10 cellular contexts compared by ENCODE assay signal in the genomic region with DNA sequence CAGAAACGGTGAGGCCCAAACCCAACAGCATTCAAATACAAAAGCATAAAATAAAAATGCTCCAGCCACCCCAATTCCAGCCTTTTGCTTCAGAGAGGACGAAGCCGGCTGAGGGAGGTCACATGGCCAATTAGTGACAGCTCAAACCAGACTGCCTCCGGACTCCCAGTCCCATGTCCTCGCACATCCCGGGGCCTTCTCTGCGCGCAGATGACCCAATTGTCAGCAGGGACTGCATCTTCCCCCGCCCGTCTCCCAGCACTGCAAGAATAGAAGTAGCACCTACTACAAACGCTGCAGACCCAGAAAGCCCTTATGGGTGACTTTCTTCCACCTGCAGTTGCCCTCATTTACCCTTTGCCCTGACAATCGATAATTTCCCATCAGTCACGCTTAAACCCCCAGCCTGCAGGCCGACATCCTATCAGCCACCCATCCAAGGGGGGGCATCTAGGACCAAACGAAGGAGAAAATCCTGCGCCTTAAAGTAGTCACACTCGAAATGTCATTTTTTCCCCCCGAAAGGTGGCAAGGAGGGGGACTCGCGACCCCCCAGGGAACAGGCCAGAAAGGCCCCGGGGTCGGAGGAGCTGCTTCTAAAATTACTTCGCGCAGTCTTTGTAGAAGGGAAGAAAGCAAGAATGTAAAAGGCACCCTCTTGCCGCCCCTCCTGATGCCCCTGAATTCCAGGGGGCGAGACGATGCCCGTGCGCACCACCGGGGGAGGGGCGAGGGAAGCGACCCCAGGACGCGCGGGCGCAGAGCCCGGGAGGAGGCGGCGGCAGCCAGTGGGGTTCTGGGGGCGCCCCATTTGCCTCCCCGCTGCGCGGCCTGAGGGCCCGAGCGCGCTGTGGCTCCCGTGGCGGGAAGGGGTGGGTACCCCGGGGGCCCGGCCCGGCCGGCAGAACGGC. TPM values are rescaled to one million over a fixed set of nuclear protein-coding genes. Genes with fewer than 3 reads are reported as not detected.
A peak's percentile ranks its signal among the peaks of the same experiment; 100 is the strongest.
DNase-seq lines count a peak whose midpoint lies in the region; ATAC-seq, FAIRE-seq and TF ChIP-seq lines count a peak whose summit lies in the region.
"Had no signal": no experiment of that assay in that cellular context is flagged by ENCODE, and none has a peak within 500 bp of the region (broad histone marks: within the 10 kb centered on the region; RNA-seq: fewer than 3 reads in every experiment).

No MANE protein-coding gene starts in this region.

- peak overlapping the region; percentile 98 for H3K4me2 ChIP-seq in keratinocyte (ENCODE audit: control insufficient read depth, extremely low read depth, insufficient read depth, low read depth, low read length)

- H3K9me3 ChIP-seq in T-helper 17 cell (ENCODE audit: control insufficient read depth, low read length, poor library complexity, severe bottlenecking) (no peaks in the 10 kb centered on the region), keratinocyte (ENCODE audit: control insufficient read depth, low read depth, low read length) (no peaks in the 10 kb centered on the region)

- peak overlapping the region; percentile 96 for H3K4me3 Mint-ChIP-seq in T-helper 17 cell

- no peak for TF ChIP-seq CTCF in keratinocyte (optimal IDR thresholded peaks at IDR 0.05 in 1 of 3, IDR thresholded peaks at IDR 0.05 in 1 of 3, conservative IDR thresholded peaks at IDR 0.05 in 1 of 3; ENCODE audit: extremely low read depth in 1 of 3, insufficient read depth in 2 of 3, low read length in 3 of 3)

- H3K4me1 ChIP-seq in keratinocyte (ENCODE audit: control insufficient read depth, extremely low read depth, insufficient read depth, low read length) = peaks cover 17% of the 10 kb centered on the region

- no peaks in the 10 kb centered on the region for H3K36me3 ChIP-seq in keratinocyte (ENCODE audit: control insufficient read depth in 2 of 2, extremely low read depth in 1 of 2, insufficient read depth in 2 of 2, low read length in 2 of 2)

- no peaks in the 10 kb centered on the region for H4K20me1 ChIP-seq in keratinocyte (ENCODE audit: control insufficient read depth, extremely low read depth, insufficient read depth, low read length)

- peaks cover 39% of the 10 kb centered on the region for H3K4me1 Mint-ChIP-seq in T-helper 17 cell

- H3K9me1 ChIP-seq in keratinocyte (ENCODE audit: control insufficient read depth, extremely low read depth, insufficient read depth, low read length) = no peaks in the 10 kb centered on the region

- H3K4me3 ChIP-seq in keratinocyte (ENCODE audit: control insufficient read depth in 2 of 3, extremely low read depth in 1 of 3, insufficient read depth in 2 of 3, low read depth in 1 of 3, low read length in 3 of 3) = peak overlapping the region; percentile 60 to 87 (median 69)

- no peaks in the 10 kb centered on the region for H3K27me3 ChIP-seq in keratinocyte (ENCODE audit: control insufficient read depth, extremely low read depth, insufficient read depth, low read length)

- H3K79me2 ChIP-seq in keratinocyte (ENCODE audit: control insufficient read depth, insufficient read depth, low read length) = peaks cover 34% of the 10 kb centered on the region

- H2AFZ ChIP-seq in keratinocyte (ENCODE audit: control insufficient read depth, low read length) = peak overlapping the region; percentile 16

- H3K27ac ChIP-seq in keratinocyte (ENCODE audit: control insufficient read depth, insufficient read depth, low read length) = no peak overlapping the region
- H3K27ac ChIP-seq: 22Rv1 had no signal

- DNase-seq in DMS 273 (lab: John Stamatoyannopoulos, UW; ENCODE audit: unreplicated experiment) = peak; percentile 41
- DNase-seq in DMS 273 treated with DMSO at 0.1 percent for 48 hours (lab: John Stamatoyannopoulos, UW) = no peak
- peak; percentile 9 to 21 (median 18) for DNase-seq in T-helper 17 cell
- DNase-seq in cerebellar nuclear complex (lab: John Stamatoyannopoulos, UW) = peak; percentile 19 to 48
- no peak for DNase-seq in keratinocyte (ENCODE audit: low read depth, low spot score)
- peak; percentile 31 to 35 for DNase-seq in stimulated activated CD4-positive, alpha-beta T cell treated with anti-CD3 and anti-CD28 coated beads, Interleukin-2, amount 100 ng/mL, for 24 hours
- no peak for DNase-seq in GM19240 (ENCODE audit: insufficient read length, low spot score)

- H3K27me3 Mint-ChIP-seq in T-helper 17 cell = no peaks in the 10 kb centered on the region

- ATAC-seq in HG03439 (IDR thresholded peaks at IDR 0.05; ENCODE audit: unreplicated experiment) (peak; percentile 31), T-helper 17 cell (peak; percentile 49)

- peak overlapping the region; percentile 66 for H3K9ac ChIP-seq in keratinocyte (ENCODE audit: control insufficient read depth, extremely low read depth, insufficient read depth, low read length)

- no peak for FAIRE-seq in keratinocyte (lab: Jason Lieb, UNC)
- FAIRE-seq: colon had no signal

- no peaks in the 10 kb centered on the region for H3K36me3 Mint-ChIP-seq in T-helper 17 cell (ENCODE audit: low read depth)

- dilution Hi-C loops in keratinocyte (cut with MboI; ENCODE audit: extremely low pct_ligation_motif_present, low sequenced_read_pairs) = no loop called here

- peak overlapping the region; percentile 96 for H3K27ac Mint-ChIP-seq in T-helper 17 cell

RNA-seq across cellular contexts. Expression of a gene that starts 0.8 kb away (rescaled TPM):
- total RNA-seq in T-helper 17 cell = 10 to 100 TPM; 18.0 to 24.4 TPM
- polyA plus RNA-seq in keratinocyte = 9.6 to 14.7 TPM (median 13.4 TPM) in 3 replicates
- 3.3 TPM for polyA plus RNA-seq in keratinocyte (2011; ENCODE audit: low read depth)
- 4.4 and 5.5 TPM in 2 replicates for polyA plus RNA-seq in keratinocyte (2011; cell fraction: cytosol; rRNA removed)
- 33.3 and 34.6 TPM in 2 replicates for polyA plus RNA-seq in keratinocyte (2011; cell fraction: nucleus; rRNA removed)
- polyA plus RNA-seq in keratinocyte (2012; ENCODE audit: low replicate concordance) = 5.2 and 9.3 TPM in 2 replicates
- polyA minus RNA-seq in keratinocyte = 22.0 to 44.4 TPM (median 26.2 TPM) in 3 replicates
- polyA minus RNA-seq in keratinocyte (2011; cell fraction: cytosol; rRNA and poly(A)+ RNA removed) = 12.1 TPM
- 38.6 and 54.2 TPM in 2 replicates for polyA minus RNA-seq in keratinocyte (2011; cell fraction: nucleus; rRNA and poly(A)+ RNA removed)

Comparison
In these comparisons a context has a peak if more than half of its experiments do, and no peak if none do; other contexts are left out.
1. DNase-seq: peak in DMS 273 (single experiment), T-helper 17 cell (3 of 3), cerebellar nuclear complex (2 of 2) and stimulated activated CD4-positive, alpha-beta T cell treated with anti-CD3 and anti-CD28 coated beads, Interleukin-2, amount 100 ng/mL, for 24 hours (2 of 2); none in DMS 273 treated with DMSO at 0.1 percent for 48 hours (single experiment), keratinocyte (single experiment) and GM19240 (single experiment).